Comparison of ENCODE assay signal across 1 cellular context in the genomic region with DNA sequence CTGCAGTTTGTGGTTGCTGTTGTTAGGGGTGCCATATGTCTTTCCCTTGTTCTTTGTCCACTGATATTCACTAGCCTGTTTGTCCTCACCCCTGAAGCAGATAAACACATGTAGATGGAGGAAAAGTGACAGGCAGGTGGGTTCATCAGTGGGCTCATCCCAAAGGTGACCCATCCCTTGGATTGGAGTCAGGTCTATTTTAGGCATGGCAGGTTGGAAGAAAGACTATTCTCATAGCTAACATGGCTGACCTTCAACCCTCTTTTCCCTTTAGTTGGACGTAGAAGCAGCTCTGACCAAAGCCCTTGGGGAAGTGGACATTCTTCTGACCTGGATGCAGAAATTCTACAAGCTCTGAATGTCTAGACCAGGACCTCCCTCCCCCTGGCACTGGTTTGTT.
TF ChIP-seq lines count a peak whose summit lies in the region.

No MANE protein-coding gene starts in this region.

TF ChIP-seq in GM12891, 5 proteins besides CTCF, POLR2A, EP300 and RAD21:
- no peak for TF ChIP-seq TAF1 (IDR thresholded peaks at IDR 0.05; ENCODE audit: low read depth, low read length)
- TF ChIP-seq POLR2AphosphoS5 (IDR thresholded peaks at IDR 0.05; ENCODE audit: low read depth, low read length): no peak
- TF ChIP-seq PAX5 (IDR thresholded peaks at IDR 0.05; ENCODE audit: insufficient read depth, low read length, severe bottlenecking): no peak
- TF ChIP-seq SPI1 (IDR thresholded peaks at IDR 0.05; ENCODE audit: low read depth, low read length): no peak
- no peak for TF ChIP-seq POU2F2 (IDR thresholded peaks at IDR 0.05; ENCODE audit: low read depth, low read length)
TF ChIP-seq in GM12891: peak in this region for 0.
